Comparison of ENCODE assay signal across 25 cellular contexts in genomic region chr4:47719576-47719975, GRCh38.
"Had no signal": no experiment of that assay in that cellular context is flagged by ENCODE, and none has a peak within 500 bp of the region (broad histone marks: within the 10 kb centered on the region; RNA-seq: fewer than 3 reads in every experiment).

No MANE protein-coding gene starts in this region.

- DNase-seq: activated CD4-positive, alpha-beta memory T cell treated with anti-CD3 and anti-CD28 coated beads for 36 hours; activated CD4-positive, alpha-beta T cell treated with anti-CD3 and anti-CD28 coated beads for 36 hours; activated CD4-positive, alpha-beta T cell treated with anti-CD3 and anti-CD28 coated beads, Interleukin-2, amount 10 ng/mL, durations not matched to agents 24 days and 14 days; activated CD4-positive, CD25-positive, alpha-beta regulatory T cell; activated CD4-positive, CD25-positive, alpha-beta regulatory T cell treated with anti-CD3 and anti-CD28 coated beads, Interleukin-2, amount 50 U/mL, for 72 hours; activated CD8-positive, alpha-beta memory T cell treated with anti-CD3 and anti-CD28 coated beads, Interleukin-2, amount 10 ng/mL, durations not matched to agents 7 days and 5 days; activated CD8-positive, alpha-beta memory T cell treated with anti-CD3 and anti-CD28 coated beads, Interleukin-2, amount 50 U/mL, for 4 hours; activated CD8-positive, alpha-beta T cell treated with anti-CD3 and anti-CD28 coated beads, Interleukin-2, amount 10 ng/mL, durations not matched to agents 7 days and 5 days; activated effector memory CD4-positive, alpha-beta T cell treated with anti-CD3 and anti-CD28 coated beads, Interleukin-2, amount 50 U/mL, for 16 hours; activated naive CD4-positive, alpha-beta T cell treated with anti-CD3 and anti-CD28 coated beads, Interleukin-2, amount 10 ng/mL, durations not matched to agents 7 days and 5 days; activated naive CD8-positive, alpha-beta T cell treated with anti-CD3 and anti-CD28 coated beads, Interleukin-2, amount 10 ng/mL, durations not matched to agents 7 days and 5 days; activated T-cell treated with anti-CD3 and anti-CD28 coated beads, Interleukin-2, amount 50 U/mL, for 1 hour; activated T-cell treated with anti-CD3 and anti-CD28 coated beads, Interleukin-2, amount 50 U/mL, for 48 hours; amniotic stem cell; anterior cingulate cortex; brain microvascular endothelial cell; caudate nucleus; colonic mucosa; effector CD8-positive, alpha-beta T cell; esophagus squamous epithelium; foreskin fibroblast; head of caudate nucleus; T-helper 2 cell had no signal

- H3K27ac ChIP-seq: brain microvascular endothelial cell, colonic mucosa, epithelial cell of prostate, esophagus squamous epithelium had no signal

- H3K9me3 ChIP-seq: colonic mucosa, esophagus squamous epithelium had no signal

- H3K4me3 ChIP-seq: colonic mucosa, esophagus squamous epithelium had no signal

- ATAC-seq: activated CD4-positive, alpha-beta T cell treated with anti-CD3 and anti-CD28 coated beads for 36 hours; activated CD8-positive, alpha-beta memory T cell treated with anti-CD3 and anti-CD28 coated beads, Interleukin-2, amount 10 ng/mL, durations not matched to agents 7 days and 5 days; activated CD8-positive, alpha-beta T cell treated with anti-CD3 and anti-CD28 coated beads, Interleukin-2, amount 10 ng/mL, durations not matched to agents 7 days and 5 days; activated naive CD4-positive, alpha-beta T cell treated with anti-CD3 and anti-CD28 coated beads, Interleukin-2, amount 50 U/mL, for 72 hours had no signal

- H3K36me3 ChIP-seq: brain microvascular endothelial cell, colonic mucosa, esophagus squamous epithelium had no signal
